ENCODE assay signal across 1 cellular context in the genomic region with DNA sequence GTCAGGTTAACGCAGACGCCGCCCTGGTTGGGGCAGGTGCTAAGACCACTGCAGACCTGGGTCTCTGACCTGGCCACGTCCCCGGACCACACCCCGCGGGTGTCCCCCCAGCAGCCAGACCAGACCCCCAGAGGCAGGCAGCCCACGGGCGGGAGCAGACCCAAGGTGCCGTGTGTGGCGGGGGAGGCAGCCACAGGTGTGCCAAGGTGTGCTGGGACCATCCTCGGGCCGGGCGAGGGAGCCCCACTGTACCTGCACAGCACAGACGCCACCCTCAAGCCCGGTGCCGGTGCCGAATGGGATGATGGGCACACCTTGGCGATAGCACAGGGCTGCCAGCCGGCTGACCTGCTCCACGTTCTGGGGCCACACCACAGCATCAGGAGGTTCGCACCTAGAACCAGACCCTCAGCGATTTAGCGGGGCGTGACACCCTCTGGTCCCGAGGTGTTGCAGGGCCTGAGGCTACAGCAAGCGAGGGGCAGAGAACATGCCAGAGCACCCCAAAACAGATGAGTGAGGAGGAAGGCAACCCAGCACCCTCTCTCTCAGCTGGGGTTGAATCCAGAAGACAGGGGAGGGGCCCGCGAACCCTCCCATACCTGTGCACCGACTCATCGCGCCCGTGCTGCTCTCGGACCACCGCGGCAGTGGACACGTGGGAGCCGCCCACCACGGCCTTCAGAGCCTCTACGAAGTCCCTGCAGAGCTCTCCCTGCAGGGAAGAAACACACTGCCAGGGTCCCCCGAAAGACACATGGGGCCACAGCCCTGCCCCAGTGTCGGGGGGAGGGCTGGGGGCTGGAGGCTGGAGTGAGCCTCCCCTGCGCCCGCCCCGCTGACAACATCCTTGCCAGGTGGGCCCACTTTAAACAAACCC.
TF ChIP-seq lines count a peak whose summit lies in the region.

No MANE protein-coding gene starts in this region.

TF ChIP-seq in H1, 55 proteins besides CTCF, POLR2A, EP300 and RAD21:
- TF ChIP-seq SP1 (IDR thresholded peaks at IDR 0.05; ENCODE audit: low read depth, low read length) = no peak
- TF ChIP-seq SP2 (IDR thresholded peaks at IDR 0.05; ENCODE audit: low read length) = no peak
- TF ChIP-seq CBX5 (IDR thresholded peaks at IDR 0.05; ENCODE audit: low read depth, low read length) = no peak
- no peak for TF ChIP-seq HDAC2 (IDR thresholded peaks at IDR 0.05; ENCODE audit: borderline replicate concordance in 1 of 2, low read depth in 2 of 2, low read length in 2 of 2)
- TF ChIP-seq, protein P1, sequence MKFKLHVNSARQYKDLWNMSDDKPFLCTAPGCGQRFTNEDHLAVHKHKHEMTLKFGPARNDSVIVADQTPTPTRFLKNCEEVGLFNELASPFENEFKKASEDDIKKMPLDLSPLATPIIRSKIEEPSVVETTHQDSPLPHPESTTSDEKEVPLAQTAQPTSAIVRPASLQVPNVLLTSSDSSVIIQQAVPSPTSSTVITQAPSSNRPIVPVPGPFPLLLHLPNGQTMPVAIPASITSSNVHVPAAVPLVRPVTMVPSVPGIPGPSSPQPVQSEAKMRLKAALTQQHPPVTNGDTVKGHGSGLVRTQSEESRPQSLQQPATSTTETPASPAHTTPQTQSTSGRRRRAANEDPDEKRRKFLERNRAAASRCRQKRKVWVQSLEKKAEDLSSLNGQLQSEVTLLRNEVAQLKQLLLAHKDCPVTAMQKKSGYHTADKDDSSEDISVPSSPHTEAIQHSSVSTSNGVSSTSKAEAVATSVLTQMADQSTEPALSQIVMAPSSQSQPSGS (IDR thresholded peaks at IDR 0.05; ENCODE audit: low read length) = no peak
- no peak for TF ChIP-seq RNF2 (IDR thresholded peaks at IDR 0.05; ENCODE audit: borderline replicate concordance, low read depth, low read length, missing control alignments, poor library complexity, severe bottlenecking)
- TF ChIP-seq ASH2L (IDR thresholded peaks at IDR 0.05; ENCODE audit: low read length) = no peak
